ENCODE assay signal across 1 cellular context in genomic region chr14:35822501-35822900, GRCh38.
TF ChIP-seq lines count a peak whose summit lies in the region.

No MANE protein-coding gene starts in this region.

TF ChIP-seq in K562, 482 proteins besides CTCF, POLR2A, EP300 and RAD21 (continued from another document):
- TF ChIP-seq CHAMP1 (IDR thresholded peaks at IDR 0.05) (no peak), ZNF395 (CRISPR knock-in tag; IDR thresholded peaks at IDR 0.05) (no peak), FOXJ3 (CRISPR knock-in tag; IDR thresholded peaks at IDR 0.05) (no peak), ARNT (IDR thresholded peaks at IDR 0.05) (no peak), FOSL1 (tag; conservative IDR thresholded peaks at IDR 0.05) (no peak), DPF2 (IDR thresholded peaks at IDR 0.05) (no peak), NCOR1 (IDR thresholded peaks at IDR 0.05) (no peak), EHMT2 (IDR thresholded peaks at IDR 0.05) (no peak), TAF15 (IDR thresholded peaks at IDR 0.05; ENCODE audit: low read depth, low read length) (no peak), FOXO4 (CRISPR knock-in tag; IDR thresholded peaks at IDR 0.05) (no peak), IFI16 (CRISPR knock-in tag; IDR thresholded peaks at IDR 0.05) (no peak), ILF3 (IDR thresholded peaks at IDR 0.05; ENCODE audit: borderline replicate concordance) (no peak), ZFP36 (IDR thresholded peaks at IDR 0.05; ENCODE audit: low read depth, low read length, partially characterized antibody) (no peak), ZBTB2 (IDR thresholded peaks at IDR 0.05) (no peak), REST (CRISPR knock-in tag; IDR thresholded peaks at IDR 0.05; ENCODE audit: low read depth) (no peak), POLR2AphosphoS5 (IDR thresholded peaks at IDR 0.05; ENCODE audit: control insufficient read depth, insufficient read depth, low read depth, low read length) (no peak), SMARCB1 (IDR thresholded peaks at IDR 0.05; ENCODE audit: insufficient read length, low read depth) (no peak)
